Comparison of ENCODE assay signal across 1 cellular context in genomic region chr15:65796610-65797012, GRCh38.
A peak's percentile ranks its signal among the peaks of the same experiment; 100 is the strongest.
TF ChIP-seq lines count a peak whose summit lies in the region.

No MANE protein-coding gene starts in this region.

TF ChIP-seq in HEK293, 187 proteins besides CTCF, POLR2A, EP300 and RAD21 (continued from another document):
- peak; percentile 14; the same call in 1 of the 2 replicates for TF ChIP-seq PRDM10 (tag by site-specific recombination; IDR thresholded peaks at IDR 0.05)
TF ChIP-seq in HEK293: peak in this region for 16.
